ENCODE assay signal across 14 cellular contexts in the genomic region with DNA sequence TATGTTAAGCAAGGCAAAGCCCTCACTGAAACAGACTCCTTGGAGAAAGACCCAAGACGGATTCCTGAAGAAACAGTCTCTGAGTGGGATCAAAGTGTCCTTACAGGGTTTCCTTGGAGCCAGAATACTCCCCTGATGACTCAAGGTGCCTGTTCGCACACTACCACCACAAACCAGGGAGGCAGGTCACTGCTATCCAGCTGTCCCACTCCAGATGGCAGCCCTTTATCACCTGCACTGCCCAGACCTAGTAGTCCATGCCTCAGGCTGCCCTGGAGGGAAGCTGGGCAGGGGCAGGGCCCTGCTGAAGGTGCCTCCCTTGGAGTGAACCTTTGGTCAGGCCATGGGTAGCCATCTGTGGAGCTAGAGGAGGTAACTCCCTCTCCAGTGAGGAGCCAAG. TPM values are rescaled to one million over a fixed set of nuclear protein-coding genes. Genes with fewer than 3 reads are reported as not detected.
DNase-seq lines count a peak whose midpoint lies in the region; ATAC-seq and TF ChIP-seq lines count a peak whose summit lies in the region.
"Had no signal": no experiment of that assay in that cellular context is flagged by ENCODE, and none has a peak within 500 bp of the region (broad histone marks: within the 10 kb centered on the region; RNA-seq: fewer than 3 reads in every experiment).

No MANE protein-coding gene starts in this region.

- in situ Hi-C loops in mammary epithelial cell (cut with MboI; ENCODE audit: low sequenced_read_pairs in 2 of 2), result no loop called here

- peaks cover 46% of the 10 kb centered on the region for H3K4me1 ChIP-seq in mammary epithelial cell (ENCODE audit: insufficient read depth, low read length)
- no peaks in the 10 kb centered on the region for H3K4me1 ChIP-seq in breast epithelium
- peaks cover 2% of the 10 kb centered on the region for H3K4me1 ChIP-seq in mesenchymal stem cell (ENCODE audit: control insufficient read depth, insufficient read depth, low read depth, low read length)
- H3K4me1 ChIP-seq: neural progenitor cell, tibial artery had no signal

- CTCF ChIA-PET in mammary epithelial cell (lab: Charles Lee; ENCODE audit: low non-redundant PET), result no interaction called here

- H3K36me3 Mint-ChIP-seq in activated naive CD8-positive, alpha-beta T cell treated with anti-CD3 and anti-CD28 coated beads, Interleukin-2, amount 50 U/mL, for 24 hours (ENCODE audit: low read depth), result peaks cover 21% of the 10 kb centered on the region
- H3K36me3 Mint-ChIP-seq: neural progenitor cell had no signal

- no peaks in the 10 kb centered on the region for H3K9me3 ChIP-seq in mammary epithelial cell (replicated peaks; ENCODE audit: insufficient read depth, low read length)
- H3K9me3 ChIP-seq in breast epithelium, result no peaks in the 10 kb centered on the region
- H3K9me3 ChIP-seq in mesenchymal stem cell (ENCODE audit: control insufficient read depth, low read length), result no peaks in the 10 kb centered on the region
- H3K9me3 ChIP-seq: tibial artery had no signal

- H4K8ac ChIP-seq in mesenchymal stem cell (ENCODE audit: low read length), result no peak overlapping the region

- DNase-seq in mammary epithelial cell, result peak; percentile 52
- no peak for DNase-seq in breast epithelium (ENCODE audit: low spot score in 2 of 2)
- no peak for DNase-seq in activated naive CD8-positive, alpha-beta T cell treated with anti-CD3 and anti-CD28 coated beads, Interleukin-2, amount 50 U/mL, for 24 hours
- peak; percentile 37 for DNase-seq in mesenchymal stem cell
- DNase-seq in NCI-H2081 treated with DMSO at 0.1 percent for 48 hours (lab: John Stamatoyannopoulos, UW), result no peak
- DNase-seq in RPMI8226, result no peak
- no peak for DNase-seq in stimulated activated CD4-positive, alpha-beta T cell treated with anti-CD3 and anti-CD28 coated beads, Interleukin-4, amount 100 ng/mL, for 4 hours
- DNase-seq: cerebellar nuclear complex; hippocampal formation; SIG-M5; stimulated activated CD4-positive, alpha-beta T cell treated with anti-CD3 and anti-CD28 coated beads, Interleukin-2, amount 100 ng/mL, for 24 hours; tibial artery had no signal

- H3K4me1 Mint-ChIP-seq in activated naive CD8-positive, alpha-beta T cell treated with anti-CD3 and anti-CD28 coated beads, Interleukin-2, amount 50 U/mL, for 24 hours, result peaks cover 92% of the 10 kb centered on the region

- no peak overlapping the region for H2AFZ ChIP-seq in mammary epithelial cell (ENCODE audit: low read depth, low read length)
- no peak overlapping the region for H2AFZ ChIP-seq in mesenchymal stem cell (ENCODE audit: low read depth, low read length)
- H2AFZ ChIP-seq: neural progenitor cell had no signal

- no TSS peak for BruUV-seq in mammary epithelial cell (replicated peaks; lab: Mats Ljungman, UMichigan)

- peak overlapping the region in 1 of 2 experiments; percentile 50 for H3K18ac ChIP-seq in mesenchymal stem cell (ENCODE audit: low read depth in 1 of 2, low read length in 2 of 2)

- H3K27ac Mint-ChIP-seq in activated naive CD8-positive, alpha-beta T cell treated with anti-CD3 and anti-CD28 coated beads, Interleukin-2, amount 50 U/mL, for 24 hours, result peak overlapping the region; percentile 85
- H3K27ac Mint-ChIP-seq: neural progenitor cell had no signal

- H2BK12ac ChIP-seq in mesenchymal stem cell (ENCODE audit: low read length in 2 of 2), result no peak overlapping the region

- H4K20me1 ChIP-seq in mammary epithelial cell (ENCODE audit: insufficient read depth, low read length), result no peaks in the 10 kb centered on the region

- intact Hi-C loops in mammary epithelial cell (cut with micrococcal nuclease), result loop anchor here (10.0 kb wide), 1 partner anchor 102 kb away; no protein-coding TSS in a partner anchor
- intact Hi-C loops in breast epithelium (cut with DNase I; ENCODE audit: low total_unique reads), result no loop called here

- no peak overlapping the region for H4K91ac ChIP-seq in mesenchymal stem cell (ENCODE audit: low read length)

- no peaks in the 10 kb centered on the region for H3K36me3 ChIP-seq in mammary epithelial cell (ENCODE audit: insufficient read depth, low read length)
- no peaks in the 10 kb centered on the region for H3K36me3 ChIP-seq in breast epithelium
- H3K36me3 ChIP-seq in mesenchymal stem cell (ENCODE audit: control insufficient read depth in 1 of 2, insufficient read depth in 2 of 2, low read depth in 1 of 2, low read length in 2 of 2), result no peaks in the 10 kb centered on the region
- H3K36me3 ChIP-seq: neural progenitor cell, tibial artery had no signal

- no peak overlapping the region for H3K9ac ChIP-seq in mammary epithelial cell (ENCODE audit: insufficient read depth, low read length)
- H3K9ac ChIP-seq in mesenchymal stem cell (ENCODE audit: low read length), result no peak overlapping the region
- H3K9ac ChIP-seq: neural progenitor cell had no signal

- H3K4me2 ChIP-seq in mammary epithelial cell (ENCODE audit: insufficient read depth, low read depth, low read length), result peak overlapping the region; percentile 1
- H3K4me2 ChIP-seq in mesenchymal stem cell (ENCODE audit: low read length, poor library complexity, severe bottlenecking), result no peak overlapping the region
- H3K4me2 ChIP-seq: neural progenitor cell had no signal

- TF ChIP-seq CTCF in mammary epithelial cell (conservative IDR thresholded peaks at IDR 0.05 in 1 of 2, IDR thresholded peaks at IDR 0.05 in 1 of 2; ENCODE audit: extremely low read depth in 1 of 2, insufficient read depth in 1 of 2, low read depth in 1 of 2, low read length in 2 of 2) (no peak), breast epithelium (IDR thresholded peaks at IDR 0.05) (no peak)

- H3K9me3 Mint-ChIP-seq in activated naive CD8-positive, alpha-beta T cell treated with anti-CD3 and anti-CD28 coated beads, Interleukin-2, amount 50 U/mL, for 24 hours, result no peaks in the 10 kb centered on the region

- H3K4me3 ChIP-seq in mammary epithelial cell (replicated peaks in 1 of 3; ENCODE audit: insufficient read depth in 1 of 3, low read depth in 2 of 3, low read length in 3 of 3) (no peak overlapping the region), breast epithelium (no peak overlapping the region), mesenchymal stem cell (ENCODE audit: insufficient read depth in 1 of 2, low read depth in 1 of 2, low read length in 2 of 2) (no peak overlapping the region)
- H3K4me3 ChIP-seq: neural progenitor cell, tibial artery had no signal

- H3K27me3 ChIP-seq in mammary epithelial cell (ENCODE audit: insufficient read depth, low read length), result no peaks in the 10 kb centered on the region
- no peaks in the 10 kb centered on the region for H3K27me3 ChIP-seq in breast epithelium
- H3K27me3 ChIP-seq in mesenchymal stem cell (ENCODE audit: control insufficient read depth in 1 of 2, insufficient read depth in 1 of 2, low read length in 2 of 2), result peaks cover 0 to 15% of the 10 kb centered on the region in 2 experiments
- H3K27me3 ChIP-seq: neural progenitor cell, tibial artery had no signal

- no peaks in the 10 kb centered on the region for H3K27me3 Mint-ChIP-seq in activated naive CD8-positive, alpha-beta T cell treated with anti-CD3 and anti-CD28 coated beads, Interleukin-2, amount 50 U/mL, for 24 hours

- peak overlapping the region; percentile 1 for H3K27ac ChIP-seq in mammary epithelial cell (ENCODE audit: insufficient read depth, low read depth, low read length)
- peak overlapping the region in 1 of 2 donors; percentile 57 for H3K27ac ChIP-seq in breast epithelium
- no peak overlapping the region for H3K27ac ChIP-seq in mesenchymal stem cell (ENCODE audit: low read length, poor library complexity, severe bottlenecking)
- H3K27ac ChIP-seq: neural progenitor cell, tibial artery had no signal

- TF ChIP-seq POLR2A in breast epithelium (IDR thresholded peaks at IDR 0.05), result no peak

- dilution Hi-C loops in mammary epithelial cell (cut with HindIII; ENCODE audit: low sequenced_read_pairs), result loop anchor here (5.0 to 10.0 kb wide), 2 partner anchors 46 to 62 kb away; no protein-coding TSS in a partner anchor

- 4% methylated on average over 2 of the region's 2 CpGs for WGBS in mammary epithelial cell (ENCODE audit: low coverage, missing lambda C conversion rate)
- 69% methylated on average over 2 of the region's 2 CpGs for WGBS in mesenchymal stem cell

- no peak for ATAC-seq in activated naive CD8-positive, alpha-beta T cell treated with anti-CD3 and anti-CD28 coated beads, Interleukin-2, amount 50 U/mL, for 24 hours
- ATAC-seq in HG02678 (IDR thresholded peaks at IDR 0.05; ENCODE audit: unreplicated experiment), result no peak

- no peak overlapping the region for H2BK120ac ChIP-seq in mesenchymal stem cell (ENCODE audit: low read depth, low read length)

- no peak overlapping the region for H3K4ac ChIP-seq in mesenchymal stem cell (ENCODE audit: low read depth in 1 of 2, low read length in 2 of 2)

- no peaks in the 10 kb centered on the region for H3K79me2 ChIP-seq in mammary epithelial cell (ENCODE audit: insufficient read depth, low read length)

- H3K4me3 Mint-ChIP-seq in activated naive CD8-positive, alpha-beta T cell treated with anti-CD3 and anti-CD28 coated beads, Interleukin-2, amount 50 U/mL, for 24 hours, result peak overlapping the region; percentile 34
- H3K4me3 Mint-ChIP-seq: neural progenitor cell had no signal

- peak overlapping the region; percentile 30 for H2BK15ac ChIP-seq in mesenchymal stem cell (ENCODE audit: low read depth, poor library complexity, severe bottlenecking)

- H2AK5ac ChIP-seq in mesenchymal stem cell (ENCODE audit: low read length, severe bottlenecking), result no peak overlapping the region

- H3K79me1 ChIP-seq in mesenchymal stem cell (replicated peaks; ENCODE audit: low read length, poor library complexity, severe bottlenecking), result no peaks in the 10 kb centered on the region

- H3K23ac ChIP-seq in mesenchymal stem cell (ENCODE audit: low read length in 2 of 2), result no peak overlapping the region

- H3K14ac ChIP-seq in mesenchymal stem cell (ENCODE audit: low read length in 2 of 2), result peak overlapping the region in 1 of 2 experiments; percentile 79

- no peak overlapping the region for H2BK5ac ChIP-seq in mesenchymal stem cell (ENCODE audit: low read depth, low read length, poor library complexity, severe bottlenecking)

RNA-seq across cellular contexts. Expression of gene TRABD2A, which starts 34.2 kb away (rescaled TPM):
- total RNA-seq in mammary epithelial cell (10 to 100 TPM in 1 of 2 donors, 1 to 10 TPM in 1; 9.7 to 20.7 TPM), breast epithelium (1 to 10 TPM; 2.2 to 7.4 (median 5.6) TPM)
- polyA plus RNA-seq in mammary epithelial cell, result 11.5 TPM
- polyA minus RNA-seq in mammary epithelial cell, result 16.4 TPM
- 6.6 TPM for polyA plus RNA-seq in mesenchymal stem cell (2013, experiment 1 of 2)
- 6.3 TPM for polyA plus RNA-seq in mesenchymal stem cell (2013, experiment 2 of 2)

RNA-seq across cellular contexts. Expression of gene TMSB10, which starts 58.7 kb away (rescaled TPM):
- total RNA-seq in mammary epithelial cell (1,000 to 10,000 TPM; 3,165 to 4,185 TPM), breast epithelium (1,000 to 10,000 TPM; 1,918 to 5,529 (median 3,700) TPM)
- polyA plus RNA-seq in mammary epithelial cell, result 9,658 TPM
- polyA minus RNA-seq in mammary epithelial cell, result 1,882 TPM
- polyA plus RNA-seq in mesenchymal stem cell (2013, experiment 1 of 2), result 4,228 TPM
- 4,226 TPM for polyA plus RNA-seq in mesenchymal stem cell (2013, experiment 2 of 2)

Comparison
In these comparisons a context has a peak if more than half of its experiments do, and no peak if none do; other contexts are left out.
1. DNase-seq: peak in mammary epithelial cell (single experiment) and mesenchymal stem cell (single experiment); none in breast epithelium (0 of 2), activated naive CD8-positive, alpha-beta T cell treated with anti-CD3 and anti-CD28 coated beads, Interleukin-2, amount 50 U/mL, for 24 hours (single experiment), NCI-H2081 treated with DMSO at 0.1 percent for 48 hours (single experiment), RPMI8226 (single experiment) and stimulated activated CD4-positive, alpha-beta T cell treated with anti-CD3 and anti-CD28 coated beads, Interleukin-4, amount 100 ng/mL, for 4 hours (0 of 2).